8 cellular contexts compared by ENCODE assay signal in the genomic region with DNA sequence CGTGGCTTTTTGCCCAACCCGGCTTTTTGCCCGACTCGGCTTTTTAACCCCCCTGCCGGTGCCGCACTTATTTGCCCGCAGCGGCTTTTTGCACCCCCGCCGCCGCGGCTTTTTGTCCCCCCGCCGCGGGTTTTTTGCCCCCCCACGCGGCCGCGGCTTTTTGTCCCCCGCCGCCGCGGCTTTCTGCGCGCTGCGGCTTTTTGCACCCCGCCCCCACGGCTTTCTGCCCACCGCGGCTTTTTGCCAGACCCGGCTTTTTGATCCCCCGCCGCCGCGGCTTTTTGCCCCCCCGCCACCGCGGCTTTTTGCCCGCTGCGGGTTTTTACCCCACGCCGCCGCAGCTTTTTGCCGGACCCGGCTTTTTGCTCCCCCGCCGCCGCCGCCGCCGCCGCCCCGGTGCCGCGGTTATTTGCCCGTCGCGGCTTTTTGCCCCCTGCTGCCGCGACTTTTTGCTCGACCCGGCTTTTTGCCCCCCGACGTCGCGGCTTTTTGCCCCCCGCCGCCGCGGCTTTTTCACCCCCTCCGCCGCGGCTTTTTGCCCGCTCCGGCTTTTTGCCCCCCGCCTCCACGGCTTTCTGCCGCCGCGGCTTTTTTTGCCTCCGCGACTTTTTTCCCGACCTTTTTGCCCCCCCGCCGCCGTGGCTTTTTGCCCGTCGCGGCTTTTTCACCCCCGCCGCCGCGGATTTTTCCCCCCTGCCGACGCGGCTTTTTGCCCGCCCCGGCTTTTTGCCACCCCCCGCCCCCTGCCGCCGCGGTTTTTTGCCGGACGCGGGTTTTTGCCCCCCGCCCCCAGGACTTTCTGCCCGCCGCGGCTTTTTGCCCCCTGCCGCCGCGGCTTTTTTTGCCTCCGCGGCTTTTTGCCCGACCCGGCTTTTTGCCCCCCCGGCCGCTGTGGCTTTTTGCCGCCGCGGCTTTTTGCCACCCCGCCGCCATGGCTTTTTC.
DNase-seq lines count a peak whose midpoint lies in the region; ATAC-seq and TF ChIP-seq lines count a peak whose summit lies in the region.

No MANE protein-coding gene starts in this region.

- CTCF ChIA-PET in Caco-2 (lab: Charles Lee) = no interaction called here

- intact Hi-C loops in Caco-2 (cut with micrococcal nuclease; ENCODE audit: unreplicated experiment) = no loop called here

- H3K36me3 ChIP-seq in Caco-2 (ENCODE audit: control insufficient read depth, insufficient read depth, low read length) (no peaks in the 10 kb centered on the region), OCI-LY1 (ENCODE audit: insufficient read depth, low read length) (no peaks in the 10 kb centered on the region), osteoblast (ENCODE audit: insufficient read depth, low read length) (no peaks in the 10 kb centered on the region)

- H3K9me2 ChIP-seq in OCI-LY1 (ENCODE audit: low read depth, low read length) = no peaks in the 10 kb centered on the region

- no peak for TF ChIP-seq CTCF in Caco-2 (IDR thresholded peaks at IDR 0.05; ENCODE audit: insufficient read depth in 1 of 2, low read depth in 1 of 2, low read length in 1 of 2, severe bottlenecking in 1 of 2, unreplicated experiment in 1 of 2)
- TF ChIP-seq CTCF in OCI-LY1 (IDR thresholded peaks at IDR 0.05; ENCODE audit: low read length) = no peak
- no peak for TF ChIP-seq CTCF in epithelial cell of esophagus (IDR thresholded peaks at IDR 0.05; ENCODE audit: insufficient read depth, low read depth, low read length, missing control alignments)
- no peak for TF ChIP-seq CTCF in osteoblast (IDR thresholded peaks at IDR 0.05; ENCODE audit: extremely low read depth, low read depth, low read length)

- peak overlapping the region; percentile 46 for H3K4me3 ChIP-seq in Caco-2 (ENCODE audit: low read depth, low read length)
- H3K4me3 ChIP-seq in OCI-LY1 (ENCODE audit: low read depth, low read length, poor library complexity, severe bottlenecking) = peak overlapping the region; percentile 57
- H3K4me3 ChIP-seq in epithelial cell of esophagus (ENCODE audit: low read length) = peak overlapping the region; percentile 33
- H3K4me3 ChIP-seq in osteoblast (ENCODE audit: insufficient read depth, low read length) = peak overlapping the region; percentile 55

- H3K4me2 ChIP-seq in OCI-LY1 (ENCODE audit: low read length) (peak overlapping the region; percentile 32), osteoblast (ENCODE audit: insufficient read depth, low read length) (peak overlapping the region; percentile 39)

- no peaks in the 10 kb centered on the region for H3K4me1 ChIP-seq in Caco-2
- H3K4me1 ChIP-seq in OCI-LY1 (ENCODE audit: insufficient read depth, low read length, severe bottlenecking) = peaks cover 5% of the 10 kb centered on the region
- H3K4me1 ChIP-seq in osteoblast (ENCODE audit: insufficient read depth, low read length) = no peaks in the 10 kb centered on the region

- H3K9me3 Mint-ChIP-seq in Caco-2 (ENCODE audit: unreplicated experiment) = no peaks in the 10 kb centered on the region

- BruUV-seq in Caco-2 (replicated peaks; lab: Mats Ljungman, UMichigan) = no TSS peak

- H3K27ac ChIP-seq in OCI-LY1 (ENCODE audit: low read depth, low read length, poor library complexity, severe bottlenecking) (no peak overlapping the region), osteoblast (ENCODE audit: low read depth, low read length) (no peak overlapping the region), caudate nucleus (ENCODE audit: low read depth, low read length) (no peak overlapping the region)

- no peak overlapping the region for H2AFZ ChIP-seq in OCI-LY1 (ENCODE audit: low read length)
- H2AFZ ChIP-seq in osteoblast (ENCODE audit: low read length) = no peak overlapping the region

- peak in 1 of 2 experiments; percentile 41 for DNase-seq in Caco-2
- no peak for DNase-seq in epithelial cell of esophagus (ENCODE audit: low read depth)
- DNase-seq in osteoblast (ENCODE audit: insufficient read length, low spot score, missing footprints) = peak; percentile 79
- no peak for DNase-seq in GM19238 (ENCODE audit: insufficient read length, low spot score)
- no peak for DNase-seq in caudate nucleus (lab: John Stamatoyannopoulos, UW)
- no peak for DNase-seq in SKM-1 treated with dmso at 0.1 percent for 144 hours (lab: John Stamatoyannopoulos, UW; ENCODE audit: unreplicated experiment)

- H3K9me3 ChIP-seq in Caco-2 = no peaks in the 10 kb centered on the region
- no peaks in the 10 kb centered on the region for H3K9me3 ChIP-seq in OCI-LY1 (ENCODE audit: low read length)
- no peaks in the 10 kb centered on the region for H3K9me3 ChIP-seq in osteoblast (ENCODE audit: low read depth, low read length)

- no peaks in the 10 kb centered on the region for H3K79me2 ChIP-seq in OCI-LY1 (ENCODE audit: insufficient read depth, low read length)
- no peaks in the 10 kb centered on the region for H3K79me2 ChIP-seq in osteoblast (ENCODE audit: insufficient read depth, low read length)

- H4K20me1 ChIP-seq in OCI-LY1 (ENCODE audit: insufficient read depth, low read length) (no peaks in the 10 kb centered on the region), osteoblast (ENCODE audit: insufficient read depth, low read length) (no peaks in the 10 kb centered on the region)

- no peak overlapping the region for H3K27ac Mint-ChIP-seq in Caco-2 (ENCODE audit: unreplicated experiment)

- no peaks in the 10 kb centered on the region for H3K36me3 Mint-ChIP-seq in Caco-2 (ENCODE audit: insufficient read depth, unreplicated experiment)

- peaks cover 16% of the 10 kb centered on the region for H3K27me3 Mint-ChIP-seq in Caco-2 (ENCODE audit: insufficient read depth, unreplicated experiment)

- H3K9ac ChIP-seq in OCI-LY1 (ENCODE audit: low read length) = no peak overlapping the region

- H3K4me1 Mint-ChIP-seq in Caco-2 (ENCODE audit: low read depth, unreplicated experiment) = no peaks in the 10 kb centered on the region

- ATAC-seq in GM18519 (IDR thresholded peaks at IDR 0.05; ENCODE audit: low FRiP score, unreplicated experiment) = no peak

- no peaks in the 10 kb centered on the region for H3F3A ChIP-seq in OCI-LY1 (ENCODE audit: insufficient read depth, low read length)

- POLR2A ChIA-PET in Caco-2 (lab: Charles Lee) = no interaction called here

- H3K4me3 Mint-ChIP-seq in Caco-2 (ENCODE audit: unreplicated experiment) = peak overlapping the region; percentile 66

- H3K27me3 ChIP-seq in Caco-2 (replicated peaks; ENCODE audit: control insufficient read depth, insufficient read depth, low read length) = no peaks in the 10 kb centered on the region; the same call in none of the 2 replicates
- H3K27me3 ChIP-seq in OCI-LY1 (ENCODE audit: insufficient read depth, low read length) = no peaks in the 10 kb centered on the region
- H3K27me3 ChIP-seq in osteoblast (ENCODE audit: insufficient read depth, low read length) = peaks cover 21% of the 10 kb centered on the region
